ENCODE assay signal across 9 cellular contexts in the genomic region with DNA sequence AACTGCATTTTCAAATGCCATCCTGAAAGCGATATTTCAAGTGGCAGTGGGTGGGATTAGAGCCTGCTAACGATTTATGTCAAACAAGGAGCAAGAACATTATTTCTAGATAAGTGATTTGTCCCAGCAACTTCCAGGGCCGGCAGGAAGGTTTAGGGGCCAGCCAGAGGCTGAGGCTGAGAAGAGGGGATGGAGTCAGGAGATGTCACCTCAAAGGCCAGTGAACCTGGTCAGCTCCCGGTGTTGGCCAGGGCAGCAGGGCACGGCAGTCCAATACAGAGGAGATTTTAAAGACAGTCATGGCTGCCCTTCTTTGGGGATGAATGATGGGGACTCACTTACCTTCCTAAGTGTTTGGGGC.
DNase-seq lines count a peak whose midpoint lies in the region; ATAC-seq, FAIRE-seq and TF ChIP-seq lines count a peak whose summit lies in the region.
"Had no signal": no experiment of that assay in that cellular context is flagged by ENCODE, and none has a peak within 500 bp of the region (broad histone marks: within the 10 kb centered on the region; RNA-seq: fewer than 3 reads in every experiment).

No MANE protein-coding gene starts in this region.

- H3K9me3 ChIP-seq in ES-I3 (ENCODE audit: control insufficient read depth, insufficient read depth, low read length), result no peaks in the 10 kb centered on the region
- no peaks in the 10 kb centered on the region for H3K9me3 ChIP-seq in esophagus muscularis mucosa

- POLR2A ChIA-PET in RWPE1 (lab: Yijun Ruan, JAX; ENCODE audit: low non-redundant PET), result interaction anchor here (0.5 to 0.6 kb wide), 2 partner anchors 13 to 81 kb away, joined by 3 to 4 read pairs; no protein-coding TSS in a partner anchor

- peak overlapping the region; percentile 75 for H3K27ac ChIP-seq in RWPE1
- peak overlapping the region; percentile 78 to 91 (median 82) for H3K27ac ChIP-seq in esophagus muscularis mucosa (replicated peaks in 1 of 4)

- no peak for FAIRE-seq in frontal cortex (lab: Jason Lieb, UNC)

- peak overlapping the region; percentile 52; the same call in 1 of the 2 replicates for H3K9ac ChIP-seq in ES-I3 (ENCODE audit: low read depth, low read length)

- intact Hi-C loops in esophagus muscularis mucosa (cut with DNase I), result no loop called here

- H3K4me1 ChIP-seq in ES-I3 (ENCODE audit: insufficient read depth, low read length) (peaks cover 45% of the 10 kb centered on the region), esophagus muscularis mucosa (peaks cover 84 to 96% (median 95%) of the 10 kb centered on the region in 4 donors)

- no peaks in the 10 kb centered on the region for H3K36me3 ChIP-seq in ES-I3 (ENCODE audit: insufficient read depth, low read length)
- H3K36me3 ChIP-seq in esophagus muscularis mucosa, result peaks cover 0 to under 1% (median 0%) of the 10 kb centered on the region in 4 donors

- no peak for TF ChIP-seq EP300 in esophagus muscularis mucosa (IDR thresholded peaks at IDR 0.05)

- peak overlapping the region; percentile 64 to 79 (median 66) for H3K4me3 ChIP-seq in esophagus muscularis mucosa

- ATAC-seq in HG03378 (IDR thresholded peaks at IDR 0.05; ENCODE audit: unreplicated experiment), result no peak
- ATAC-seq in GM18909 (IDR thresholded peaks at IDR 0.05; ENCODE audit: poor library complexity, unreplicated experiment), result no peak

- TF ChIP-seq CTCF in RWPE1 (conservative IDR thresholded peaks at IDR 0.05; ENCODE audit: low read depth) (no peak), esophagus muscularis mucosa (IDR thresholded peaks at IDR 0.05) (no peak)

- WGBS in esophagus muscularis mucosa, result 59% methylated on average over 5 of the region's 5 CpGs

- H3K27me3 ChIP-seq in esophagus muscularis mucosa, result no peaks in the 10 kb centered on the region

- no peak for DNase-seq in RWPE1 (ENCODE audit: low spot score)
- no peak for DNase-seq in esophagus muscularis mucosa (ENCODE audit: extremely low spot score)
- peak; percentile 41 for DNase-seq in retina
- no peak for DNase-seq in frontal cortex (ENCODE audit: low spot score in 2 of 2)
- no peak for DNase-seq in stimulated activated CD4-positive, alpha-beta T cell treated with anti-CD3 and anti-CD28 coated beads, Interleukin-4, amount 100 ng/mL, for 24 hours
- DNase-seq: central memory CD4-positive, alpha-beta T cell had no signal

- TF ChIP-seq POLR2A in esophagus muscularis mucosa (IDR thresholded peaks at IDR 0.05; ENCODE audit: low read depth), result no peak

- CTCF ChIA-PET in RWPE1 (lab: Yijun Ruan, JAX), result interaction anchor here (0.6 to 1.2 kb wide), 4 partner anchors 32 to 814 kb away, joined by 4 to 6 read pairs (median 4); no protein-coding TSS in a partner anchor
